Comparison of ENCODE assay signal across 8 cellular contexts in the genomic region with DNA sequence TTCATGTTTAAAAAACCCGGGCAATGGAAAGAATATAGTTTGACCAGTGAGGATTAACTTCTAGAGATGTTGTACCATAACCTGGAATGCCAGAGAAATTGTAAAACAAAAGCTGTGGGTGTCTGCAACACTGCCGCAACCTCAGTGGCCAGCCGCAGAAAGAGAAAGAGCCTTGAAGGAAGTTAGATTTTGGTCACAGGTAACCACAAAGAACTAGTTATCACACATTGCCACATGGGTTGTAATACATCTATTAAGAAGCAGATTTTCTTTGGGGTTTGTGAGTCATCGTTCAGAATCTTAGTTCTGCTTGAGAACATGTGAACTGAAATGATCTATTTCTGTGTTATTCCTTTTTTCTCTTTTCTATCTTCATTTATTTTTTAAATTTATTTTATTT.
A peak's percentile ranks its signal among the peaks of the same experiment; 100 is the strongest.
DNase-seq lines count a peak whose midpoint lies in the region; ATAC-seq, FAIRE-seq and TF ChIP-seq lines count a peak whose summit lies in the region.

No MANE protein-coding gene starts in this region.

- H3K27me3 ChIP-seq in foreskin keratinocyte = no peaks in the 10 kb centered on the region

- ATAC-seq in GM21786 (IDR thresholded peaks at IDR 0.05; ENCODE audit: unreplicated experiment) = peak; percentile 83
- peak; percentile 88 for ATAC-seq in effector memory CD8-positive, alpha-beta T cell (replicated peaks)
- no peak for ATAC-seq in foreskin keratinocyte

- TF ChIP-seq CTCF in GM13976 (IDR thresholded peaks at IDR 0.05; ENCODE audit: borderline replicate concordance, control extremely low read depth, extremely low read depth, insufficient read depth, missing control alignments) (no peak), foreskin keratinocyte (conservative IDR thresholded peaks at IDR 0.05) (no peak), progenitor cell of endocrine pancreas (IDR thresholded peaks at IDR 0.05; ENCODE audit: unreplicated experiment) (no peak)

- H3K27ac Mint-ChIP-seq in effector memory CD8-positive, alpha-beta T cell = no peak overlapping the region
- no peak overlapping the region for H3K27ac Mint-ChIP-seq in progenitor cell of endocrine pancreas

- DNase-seq in GM13976 (ENCODE audit: low spot score) = peak; percentile 44
- peak; percentile 87 to 93 for DNase-seq in NOMO-1 (lab: John Stamatoyannopoulos, UW; ENCODE audit: unreplicated experiment in 2 of 2)
- DNase-seq in effector memory CD8-positive, alpha-beta T cell = peak; percentile 7 to 23 (median 21)
- no peak for DNase-seq in HEK293T (ENCODE audit: extremely low spot score)
- no peak for DNase-seq in H54 (ENCODE audit: insufficient read length, low spot score)
- DNase-seq in foreskin keratinocyte = no peak
- DNase-seq in progenitor cell of endocrine pancreas (ENCODE audit: low spot score, unreplicated experiment) = no peak

- in situ Hi-C loops in GM13976 (cut with MboI; ENCODE audit: low sequenced_read_pairs, unreplicated experiment) = no loop called here

- H3K27ac ChIP-seq in foreskin keratinocyte = no peak overlapping the region

- H3K9me3 Mint-ChIP-seq in effector memory CD8-positive, alpha-beta T cell = peaks cover 0 to 4% of the 10 kb centered on the region in 2 donors
- peaks cover 10% of the 10 kb centered on the region for H3K9me3 Mint-ChIP-seq in progenitor cell of endocrine pancreas (ENCODE audit: low read depth)

- H3K27me3 Mint-ChIP-seq in effector memory CD8-positive, alpha-beta T cell = peaks cover 69 to 77% of the 10 kb centered on the region in 2 donors
- peaks cover 24% of the 10 kb centered on the region for H3K27me3 Mint-ChIP-seq in progenitor cell of endocrine pancreas

- POLR2A ChIA-PET in HEK293T (lab: Yijun Ruan, JAX) = no interaction called here

- TF ChIP-seq POLR2A in H54 (IDR thresholded peaks at IDR 0.05; ENCODE audit: low read depth, low read length) = no peak

- H3K4me1 Mint-ChIP-seq in effector memory CD8-positive, alpha-beta T cell (ENCODE audit: low read depth in 2 of 2) = peaks cover 8 to 13% of the 10 kb centered on the region in 2 donors
- no peaks in the 10 kb centered on the region for H3K4me1 Mint-ChIP-seq in progenitor cell of endocrine pancreas (ENCODE audit: low read depth)

- H3K4me3 Mint-ChIP-seq in effector memory CD8-positive, alpha-beta T cell = no peak overlapping the region
- no peak overlapping the region for H3K4me3 Mint-ChIP-seq in progenitor cell of endocrine pancreas (ENCODE audit: low read depth)

- no peaks in the 10 kb centered on the region for H3K36me3 Mint-ChIP-seq in effector memory CD8-positive, alpha-beta T cell (ENCODE audit: insufficient read depth)
- peaks cover 1% of the 10 kb centered on the region for H3K36me3 Mint-ChIP-seq in progenitor cell of endocrine pancreas (ENCODE audit: insufficient read depth)

- no peaks in the 10 kb centered on the region for H3K4me1 ChIP-seq in foreskin keratinocyte

- no peak for FAIRE-seq in H54 (lab: Jason Lieb, UNC)

- CTCF ChIA-PET in HEK293T (lab: Yijun Ruan, JAX) = no interaction called here

TF ChIP-seq in HEK293T, 16 proteins besides CTCF, POLR2A, EP300 and RAD21:
- TF ChIP-seq TARDBP (IDR thresholded peaks at IDR 0.05) (no peak), SUZ12 (IDR thresholded peaks at IDR 0.05) (no peak), ELF4 (IDR thresholded peaks at IDR 0.05) (no peak), FOXK2 (IDR thresholded peaks at IDR 0.05) (no peak)

Comparison
In these comparisons a context has a peak if more than half of its experiments do, and no peak if none do; other contexts are left out.
1. DNase-seq: peak in GM13976 (single experiment), NOMO-1 (2 of 2) and effector memory CD8-positive, alpha-beta T cell (3 of 3); none in HEK293T (single experiment), H54 (single experiment), foreskin keratinocyte (0 of 2) and progenitor cell of endocrine pancreas (single experiment).